Comparison of ENCODE assay signal across 8 cellular contexts in genomic region chr20:60930023-60930790, GRCh38.
"Had no signal": no experiment of that assay in that cellular context is flagged by ENCODE, and none has a peak within 500 bp of the region (broad histone marks: within the 10 kb centered on the region; RNA-seq: fewer than 3 reads in every experiment).

No MANE protein-coding gene starts in this region.

- H3K27me3 Mint-ChIP-seq: IgD-negative memory B cell had no signal

- H3K27ac ChIP-seq: HL-60 had no signal

- H2AFZ ChIP-seq: GM23338 had no signal

- DNase-seq: H7, HFFc6, KG1 had no signal

- H3K4me2 ChIP-seq: GM23338 had no signal

- H3K4me3 ChIP-seq: GM23338, HAP-1 had no signal

- H3K9me3 Mint-ChIP-seq: GM23338 had no signal

- H3K4me1 ChIP-seq: HAP-1 had no signal

- H3K36me3 ChIP-seq: HAP-1 had no signal

- H3K4me1 Mint-ChIP-seq: GM23338, IgD-negative memory B cell had no signal

- H3K4me3 Mint-ChIP-seq: GM23338, HFFc6, IgD-negative memory B cell had no signal

- H3K27ac Mint-ChIP-seq: GM23338, HFFc6, IgD-negative memory B cell had no signal

- ATAC-seq: GM23338, HCT116 had no signal

- H3K9me3 ChIP-seq: HAP-1 had no signal
